In genomic region chr19:38371081-38371480, GRCh38 we compare ENCODE assay signal across 26 cellular contexts. TPM values are rescaled to one million over a fixed set of nuclear protein-coding genes. Genes with fewer than 3 reads are reported as not detected.
DNase-seq lines count a peak whose midpoint lies in the region; ATAC-seq, FAIRE-seq and TF ChIP-seq lines count a peak whose summit lies in the region.
"Had no signal": no experiment of that assay in that cellular context is flagged by ENCODE, and none has a peak within 500 bp of the region (broad histone marks: within the 10 kb centered on the region; RNA-seq: fewer than 3 reads in every experiment).

No MANE protein-coding gene starts in this region.

- POLR2A ChIA-PET in MCF 10A (lab: Yijun Ruan, JAX) (interaction anchor here (0.6 kb wide), 1 partner anchor 1033 kb away, joined by 3 read pairs; no protein-coding TSS in a partner anchor), K562 (lab: Yijun Ruan, JAX) (interaction anchor here (0.6 kb wide), 2 partner anchors 38 to 40 kb away, joined by 3 read pairs; no protein-coding TSS in a partner anchor)

- H3K9me1 ChIP-seq in K562 (ENCODE audit: control insufficient read depth, insufficient read depth, low read length) = no peaks in the 10 kb centered on the region

- TF ChIP-seq CTCF in MCF 10A (IDR thresholded peaks at IDR 0.05; ENCODE audit: unreplicated experiment) (no peak), mammary epithelial cell (conservative IDR thresholded peaks at IDR 0.05 in 1 of 2, IDR thresholded peaks at IDR 0.05 in 1 of 2; ENCODE audit: extremely low read depth in 1 of 2, insufficient read depth in 1 of 2, low read depth in 1 of 2, low read length in 2 of 2) (no peak), K562 (IDR thresholded peaks at IDR 0.05 in 2 of 3, conservative IDR thresholded peaks at IDR 0.05 in 1 of 3; ENCODE audit: insufficient read depth in 2 of 3, low read depth in 1 of 3, low read length in 3 of 3) (no peak), osteoblast (IDR thresholded peaks at IDR 0.05; ENCODE audit: extremely low read depth, low read depth, low read length) (no peak), testis (IDR thresholded peaks at IDR 0.05) (no peak)

- FAIRE-seq in K562 (lab: Jason Lieb, UNC) = no peak
- FAIRE-seq: A204.1, D721Med, GM12891, GM18507, H54 had no signal

- H3K4me3 ChIP-seq in mammary epithelial cell (replicated peaks in 1 of 3; ENCODE audit: insufficient read depth in 1 of 3, low read depth in 2 of 3, low read length in 3 of 3) = no peak overlapping the region
- no peak overlapping the region for H3K4me3 ChIP-seq in K562
- H3K4me3 ChIP-seq in osteoblast (ENCODE audit: insufficient read depth, low read length) = no peak overlapping the region
- no peak overlapping the region for H3K4me3 ChIP-seq in testis
- H3K4me3 ChIP-seq: BLaER1 treated with 17β-estradiol and CSF1 and Interleukin-3, amounts not matched to agents 10 nM and 100 nM; HAP-1 had no signal

- in situ Hi-C loops in mammary epithelial cell (cut with MboI; ENCODE audit: low sequenced_read_pairs in 2 of 2) (no loop called here), K562 (cut with MboI) (no loop called here)

- H3K4me2 ChIP-seq in mammary epithelial cell (ENCODE audit: insufficient read depth, low read depth, low read length) (no peak overlapping the region), K562 (ENCODE audit: insufficient read depth, low read length) (no peak overlapping the region), osteoblast (ENCODE audit: insufficient read depth, low read length) (no peak overlapping the region)
- H3K4me2 ChIP-seq: BLaER1 treated with 17β-estradiol and CSF1 and Interleukin-3, amounts not matched to agents 10 nM and 100 nM had no signal

- peak; percentile 39 for DNase-seq in MCF 10A (ENCODE audit: unreplicated experiment)
- DNase-seq in mammary epithelial cell = no peak
- DNase-seq in K562 (ENCODE audit: extremely low read depth in 1 of 4, low spot score in 3 of 4) = no peak
- peak; percentile 48 for DNase-seq in osteoblast (ENCODE audit: insufficient read length, low spot score, missing footprints)
- no peak for DNase-seq in GDM1 (lab: John Stamatoyannopoulos, UW)
- no peak for DNase-seq in activated T-cell treated with anti-CD3 and anti-CD28 coated beads for 4 hours
- DNase-seq in testis = no peak
- DNase-seq: ACHN; AML-193; BE2C; CD4-positive, alpha-beta T cell; CD8-positive, alpha-beta memory T cell; DMS 273 treated with DMSO at 0.1 percent for 48 hours; DMS79; EL; GF-D8; GOT3 had no signal

- TF ChIP-seq POLR2A in K562 (conservative IDR thresholded peaks at IDR 0.05) (no peak), testis (IDR thresholded peaks at IDR 0.05) (no peak)

- H2AFZ ChIP-seq in mammary epithelial cell (ENCODE audit: low read depth, low read length) (no peak overlapping the region), K562 (ENCODE audit: low read depth, low read length) (peak overlapping the region; percentile 80; the same call in 1 of the 2 replicates), osteoblast (ENCODE audit: low read length) (no peak overlapping the region)

- dilution Hi-C loops in mammary epithelial cell (cut with HindIII; ENCODE audit: low sequenced_read_pairs) = no loop called here

- peaks cover 7% of the 10 kb centered on the region for H3K36me3 Mint-ChIP-seq in MCF 10A (ENCODE audit: insufficient read depth, unreplicated experiment)

- intact Hi-C loops in MCF 10A (cut with micrococcal nuclease) (no loop called here), mammary epithelial cell (cut with micrococcal nuclease) (no loop called here), K562 (cut with micrococcal nuclease) (no loop called here), testis (cut with DNase I; ENCODE audit: low total_unique reads) (no loop called here)

- H3K9me3 ChIP-seq in mammary epithelial cell (replicated peaks; ENCODE audit: insufficient read depth, low read length) (no peaks in the 10 kb centered on the region), K562 (replicated peaks; ENCODE audit: control insufficient read depth, insufficient read depth, low read depth, low read length) (no peaks in the 10 kb centered on the region; the same call in 1 of the 2 replicates), osteoblast (ENCODE audit: low read depth, low read length) (no peaks in the 10 kb centered on the region), testis (no peaks in the 10 kb centered on the region)
- H3K9me3 ChIP-seq: BE2C; BLaER1 treated with 17β-estradiol and CSF1 and Interleukin-3, amounts not matched to agents 10 nM and 100 nM; HAP-1 had no signal

- no peaks in the 10 kb centered on the region for H3K27me3 Mint-ChIP-seq in MCF 10A (ENCODE audit: insufficient read depth, unreplicated experiment)

- H3K9ac ChIP-seq in mammary epithelial cell (ENCODE audit: insufficient read depth, low read length) = no peak overlapping the region
- H3K9ac ChIP-seq in K562 (ENCODE audit: insufficient read depth in 1 of 2, low read depth in 2 of 2, low read length in 2 of 2) = no peak overlapping the region
- H3K9ac ChIP-seq: BLaER1 treated with 17β-estradiol and CSF1 and Interleukin-3, amounts not matched to agents 10 nM and 100 nM had no signal

- CTCF ChIA-PET in MCF 10A (lab: Yijun Ruan, JAX) = interaction anchor here (0.5 to 0.6 kb wide), 4 partner anchors 107 to 474 kb away, joined by 3 to 5 read pairs (median 3); partner anchors contain the start of gene SPINT2
- CTCF ChIA-PET in mammary epithelial cell (lab: Charles Lee; ENCODE audit: low non-redundant PET) = no interaction called here
- CTCF ChIA-PET in K562 (lab: Yijun Ruan, JAX; ENCODE audit: low intra/inter-chr PET ratio) = no interaction called here

- H3K36me3 ChIP-seq in mammary epithelial cell (ENCODE audit: insufficient read depth, low read length) = no peaks in the 10 kb centered on the region
- H3K36me3 ChIP-seq in K562 (ENCODE audit: control insufficient read depth, insufficient read depth, low read length) = peaks cover 5% of the 10 kb centered on the region; the same call in 2 of the 3 replicates
- H3K36me3 ChIP-seq in osteoblast (ENCODE audit: insufficient read depth, low read length) = no peaks in the 10 kb centered on the region
- no peaks in the 10 kb centered on the region for H3K36me3 ChIP-seq in testis (ENCODE audit: low read depth, missing control alignments)

- H3K79me2 ChIP-seq in mammary epithelial cell (ENCODE audit: insufficient read depth, low read length) (peaks cover 15% of the 10 kb centered on the region), K562 (ENCODE audit: control insufficient read depth, insufficient read depth, low read length) (peaks cover 16% of the 10 kb centered on the region), osteoblast (ENCODE audit: insufficient read depth, low read length) (peaks cover 14% of the 10 kb centered on the region)

- H3K27ac ChIP-seq in mammary epithelial cell (ENCODE audit: insufficient read depth, low read depth, low read length) (no peak overlapping the region), K562 (ENCODE audit: extremely low read depth, low read depth, low read length) (no peak overlapping the region), osteoblast (ENCODE audit: low read depth, low read length) (no peak overlapping the region), testis (no peak overlapping the region)
- H3K27ac ChIP-seq: 22Rv1; BLaER1 treated with 17β-estradiol and CSF1 and Interleukin-3, amounts not matched to agents 10 nM and 100 nM had no signal

- H4K20me1 ChIP-seq in mammary epithelial cell (ENCODE audit: insufficient read depth, low read length) (no peaks in the 10 kb centered on the region), K562 (replicated peaks; ENCODE audit: control insufficient read depth, insufficient read depth, low read length) (peaks cover 9% of the 10 kb centered on the region; the same call in 1 of the 2 replicates), osteoblast (ENCODE audit: insufficient read depth, low read length) (peaks cover 10% of the 10 kb centered on the region)

- ATAC-seq in K562 = no peak

- no peaks in the 10 kb centered on the region for H3K9me3 Mint-ChIP-seq in MCF 10A (ENCODE audit: unreplicated experiment)
- H3K9me3 Mint-ChIP-seq: CD4-positive, alpha-beta T cell; CD8-positive, alpha-beta memory T cell had no signal

- no peak for TF ChIP-seq EP300 in K562 (IDR thresholded peaks at IDR 0.05; ENCODE audit: low read length)

- H3K4me1 ChIP-seq in mammary epithelial cell (ENCODE audit: insufficient read depth, low read length) (peaks cover 7% of the 10 kb centered on the region), K562 (replicated peaks in 1 of 2; ENCODE audit: control insufficient read depth in 2 of 2, insufficient read depth in 2 of 2, low read length in 2 of 2) (peaks cover 10 to 14% of the 10 kb centered on the region in 2 experiments; a peak in 4 of 5 replicates), osteoblast (ENCODE audit: insufficient read depth, low read length) (peaks cover 7% of the 10 kb centered on the region), testis (peaks cover 10% of the 10 kb centered on the region)
- H3K4me1 ChIP-seq: BE2C had no signal

- BruUV-seq in MCF 10A (replicated peaks; lab: Mats Ljungman, UMichigan) (no TSS peak), mammary epithelial cell (replicated peaks; lab: Mats Ljungman, UMichigan) (no TSS peak), K562 (replicated peaks; lab: Mats Ljungman, UMichigan) (no TSS peak)

- H3K27ac Mint-ChIP-seq in MCF 10A (ENCODE audit: low read depth, unreplicated experiment) = no peak overlapping the region
- H3K27ac Mint-ChIP-seq: CD14-positive monocyte had no signal

- H3K27me3 ChIP-seq in mammary epithelial cell (ENCODE audit: insufficient read depth, low read length) = no peaks in the 10 kb centered on the region
- no peaks in the 10 kb centered on the region for H3K27me3 ChIP-seq in K562 (ENCODE audit: control insufficient read depth in 2 of 2, insufficient read depth in 2 of 2, low read length in 2 of 2)
- H3K27me3 ChIP-seq in osteoblast (ENCODE audit: insufficient read depth, low read length) = peaks cover 3% of the 10 kb centered on the region
- no peaks in the 10 kb centered on the region for H3K27me3 ChIP-seq in testis
- H3K27me3 ChIP-seq: BE2C; BLaER1 treated with 17β-estradiol and CSF1 and Interleukin-3, amounts not matched to agents 10 nM and 100 nM had no signal

- H3K4me3 Mint-ChIP-seq in MCF 10A (ENCODE audit: unreplicated experiment) = no peak overlapping the region
- H3K4me3 Mint-ChIP-seq: CD14-positive monocyte had no signal

- H3K4me1 Mint-ChIP-seq in MCF 10A (ENCODE audit: insufficient read depth, unreplicated experiment) = peaks cover 11% of the 10 kb centered on the region

- TF ChIP-seq RAD21 in K562 (CRISPR knock-in tag; conservative IDR thresholded peaks at IDR 0.05 in 1 of 2, IDR thresholded peaks at IDR 0.05 in 1 of 2) = no peak

- 82% methylated on average over 6 of the region's 6 CpGs for WGBS in mammary epithelial cell (ENCODE audit: low coverage, missing lambda C conversion rate)
- WGBS in K562 (ENCODE audit: insufficient coverage, low coverage, missing lambda C conversion rate) = 74% methylated on average over 6 of the region's 6 CpGs
- 78 to 81% methylated on average over 6 of the region's 6 CpGs for WGBS in testis, 2 donors

RNA-seq across cellular contexts. Expression of gene PSMD8, which starts 3.3 kb away (rescaled TPM):
- total RNA-seq in MCF 10A (2022) (289 and 311 TPM in 2 replicates), mammary epithelial cell (100 to 1,000 TPM; 247 to 401 TPM), K562 (2014; rRNA removed) (379 and 498 TPM in 2 replicates), K562 (2014; rRNA removed; fragmentation: Illumina TruSeq; extraction: Trizol) (222 and 257 TPM in 2 replicates), K562 (2015; rRNA removed; fragmentation: Illumina TruSeq; extraction: Trizol) (315 and 317 TPM in 2 replicates), K562 (2021) (304 and 317 TPM in 2 replicates), osteoblast (285 and 299 TPM in 2 replicates), testis (100 to 1,000 TPM; 244 to 265 TPM)
- polyA plus RNA-seq in mammary epithelial cell (458 TPM), K562 (2011; rRNA removed) (561 and 583 TPM in 2 replicates), K562 (2014; fragmentation: Illumina TruSeq; extraction: Trizol) (377 and 397 TPM in 2 replicates), K562 (2014; fragmentation: Nextera tagmentation; extraction: Ambion mirVana) (100 to 1,000 TPM; 130 to 244 TPM), K562 (2014; rRNA removed) (372 and 502 TPM in 2 replicates), testis (ENCODE audit: insufficient read depth, low read depth, low replicate concordance) (373 TPM)
- polyA minus RNA-seq in mammary epithelial cell = 202 TPM
- 76.7 and 164 TPM in 2 replicates for total RNA-seq in K562 (2011; cell fraction: chromatin; rRNA removed; ENCODE audit: low replicate concordance)
- total RNA-seq in K562 (2011; cell fraction: nucleolus; rRNA removed) = 169 and 187 TPM in 2 replicates
- 126 and 134 TPM in 2 replicates for total RNA-seq in K562 (2011; cell fraction: nucleoplasm; rRNA removed)
- 760 and 1,382 TPM in 2 replicates for polyA plus RNA-seq in K562 (2011; cell fraction: cytosol; rRNA removed)
- polyA plus RNA-seq in K562 (2011; cell fraction: nucleus; rRNA removed) = 215 and 238 TPM in 2 replicates
- 347 and 565 TPM in 2 replicates for polyA plus RNA-seq in K562 (2012)
- 222 and 326 TPM in 2 replicates for polyA minus RNA-seq in K562 (2011; rRNA and poly(A)+ RNA removed)
- 135 and 197 TPM in 2 replicates for polyA minus RNA-seq in K562 (2011; cell fraction: cytosol; rRNA and poly(A)+ RNA removed)
- polyA minus RNA-seq in K562 (2011; cell fraction: nucleus; rRNA and poly(A)+ RNA removed) = 64.9 and 72.1 TPM in 2 replicates

RNA-seq across cellular contexts. Expression of gene GGN, which starts 16.8 kb away (rescaled TPM):
- total RNA-seq in MCF 10A (2022) = 0.27 and 1.4 TPM in 2 replicates
- under 1 TPM; 0.17 to 0.68 TPM for total RNA-seq in mammary epithelial cell
- polyA plus RNA-seq in mammary epithelial cell = not detected
- polyA minus RNA-seq in mammary epithelial cell = not detected
- total RNA-seq in K562 (2011; cell fraction: chromatin; rRNA removed; ENCODE audit: low replicate concordance) = 0.12 TPM in 1 of 2 replicates, not detected in the other
- total RNA-seq in K562 (2011; cell fraction: nucleolus; rRNA removed) = 0.50 TPM in 1 of 2 replicates, not detected in the other
- 0.15 TPM in 1 of 2 replicates, not detected in the other for total RNA-seq in K562 (2011; cell fraction: nucleoplasm; rRNA removed)
- total RNA-seq in K562 (2014; rRNA removed) = not detected in 2 replicates
- total RNA-seq in K562 (2014; rRNA removed; fragmentation: Illumina TruSeq; extraction: Trizol) = not detected in 2 replicates
- not detected in 2 replicates for total RNA-seq in K562 (2015; rRNA removed; fragmentation: Illumina TruSeq; extraction: Trizol)
- total RNA-seq in K562 (2021) = 0.25 and 0.33 TPM in 2 replicates
- polyA plus RNA-seq in K562 (2011; rRNA removed) = 0.12 TPM in 1 of 2 replicates, not detected in the other
- polyA plus RNA-seq in K562 (2011; cell fraction: cytosol; rRNA removed) = 0.03 and 0.04 TPM in 2 replicates
- 0.46 and 0.63 TPM in 2 replicates for polyA plus RNA-seq in K562 (2011; cell fraction: nucleus; rRNA removed)
- polyA plus RNA-seq in K562 (2012) = 0.52 and 0.94 TPM in 2 replicates
- polyA plus RNA-seq in K562 (2014; fragmentation: Illumina TruSeq; extraction: Trizol) = not detected in 2 replicates
- not detected for polyA plus RNA-seq in K562 (2014; fragmentation: Nextera tagmentation; extraction: Ambion mirVana)
- polyA plus RNA-seq in K562 (2014; rRNA removed) = 0.15 and 0.16 TPM in 2 replicates
- not detected in 2 replicates for polyA minus RNA-seq in K562 (2011; rRNA and poly(A)+ RNA removed)
- not detected in 2 replicates for polyA minus RNA-seq in K562 (2011; cell fraction: cytosol; rRNA and poly(A)+ RNA removed)
- polyA minus RNA-seq in K562 (2011; cell fraction: nucleus; rRNA and poly(A)+ RNA removed) = 0.54 TPM in 1 of 2 replicates, not detected in the other
- total RNA-seq in osteoblast = 0.29 and 0.36 TPM in 2 replicates
- 10 to 100 TPM; 43.7 to 80.2 TPM for total RNA-seq in testis
- 196 TPM for polyA plus RNA-seq in testis (ENCODE audit: insufficient read depth, low read depth, low replicate concordance)
- polyA plus RNA-seq: CD8-positive, alpha-beta memory T cell had no signal

RNA-seq across cellular contexts. Expression of gene SPRED3, which starts 17.4 kb away (rescaled TPM):
- total RNA-seq in MCF 10A (2022) (5.6 and 9.0 TPM in 2 replicates), mammary epithelial cell (1 to 10 TPM in 1 of 2 donors, under 1 TPM in 1; 0.83 to 6.1 TPM), K562 (2014; rRNA removed) (0.05 and 0.41 TPM in 2 replicates), K562 (2014; rRNA removed; fragmentation: Illumina TruSeq; extraction: Trizol) (0.32 and 0.36 TPM in 2 replicates), K562 (2015; rRNA removed; fragmentation: Illumina TruSeq; extraction: Trizol) (0.15 and 0.25 TPM in 2 replicates), K562 (2021) (0.81 and 0.95 TPM in 2 replicates), osteoblast (1.8 and 2.2 TPM in 2 replicates), testis (1 to 10 TPM; 2.2 to 2.6 TPM)
- polyA plus RNA-seq in mammary epithelial cell (0.43 TPM), K562 (2011; rRNA removed) (0.47 and 0.62 TPM in 2 replicates), K562 (2014; fragmentation: Illumina TruSeq; extraction: Trizol) (0.30 and 0.89 TPM in 2 replicates), K562 (2014; fragmentation: Nextera tagmentation; extraction: Ambion mirVana) (under 1 TPM; 0.21 to 0.25 TPM), K562 (2014; rRNA removed) (0.63 and 1.3 TPM in 2 replicates), testis (ENCODE audit: insufficient read depth, low read depth, low replicate concordance) (1.7 TPM)
- 0.36 TPM for polyA minus RNA-seq in mammary epithelial cell
- 7.2 and 10.1 TPM in 2 replicates for total RNA-seq in K562 (2011; cell fraction: chromatin; rRNA removed; ENCODE audit: low replicate concordance)
- total RNA-seq in K562 (2011; cell fraction: nucleolus; rRNA removed) = 3.6 and 6.3 TPM in 2 replicates
- 4.3 and 11.0 TPM in 2 replicates for total RNA-seq in K562 (2011; cell fraction: nucleoplasm; rRNA removed)
- 0.57 and 0.58 TPM in 2 replicates for polyA plus RNA-seq in K562 (2011; cell fraction: cytosol; rRNA removed)
- 3.0 and 4.3 TPM in 2 replicates for polyA plus RNA-seq in K562 (2011; cell fraction: nucleus; rRNA removed)
- 0.70 and 3.0 TPM in 2 replicates for polyA plus RNA-seq in K562 (2012)
- 0.03 and 0.39 TPM in 2 replicates for polyA minus RNA-seq in K562 (2011; rRNA and poly(A)+ RNA removed)
- polyA minus RNA-seq in K562 (2011; cell fraction: cytosol; rRNA and poly(A)+ RNA removed) = not detected in 2 replicates
- 0.89 and 1.3 TPM in 2 replicates for polyA minus RNA-seq in K562 (2011; cell fraction: nucleus; rRNA and poly(A)+ RNA removed)
- polyA plus RNA-seq: CD14-positive monocyte; CD8-positive, alpha-beta memory T cell had no signal

RNA-seq across cellular contexts. Expression of gene FAM98C, which starts 31.8 kb away (rescaled TPM):
- total RNA-seq in MCF 10A (2022) (18.8 and 19.9 TPM in 2 replicates), mammary epithelial cell (10 to 100 TPM; 10.5 to 14.9 TPM), K562 (2014; rRNA removed) (28.3 and 31.2 TPM in 2 replicates), K562 (2014; rRNA removed; fragmentation: Illumina TruSeq; extraction: Trizol) (6.8 and 7.2 TPM in 2 replicates), K562 (2015; rRNA removed; fragmentation: Illumina TruSeq; extraction: Trizol) (12.6 and 13.7 TPM in 2 replicates), K562 (2021) (26.0 and 26.7 TPM in 2 replicates), osteoblast (12.1 and 14.1 TPM in 2 replicates), testis (10 to 100 TPM; 13.0 to 14.1 TPM)
- polyA plus RNA-seq in mammary epithelial cell (9.2 TPM), K562 (2011; rRNA removed) (16.0 and 22.7 TPM in 2 replicates), K562 (2014; fragmentation: Illumina TruSeq; extraction: Trizol) (9.6 and 13.1 TPM in 2 replicates), K562 (2014; fragmentation: Nextera tagmentation; extraction: Ambion mirVana) (1 to 10 TPM; 1.7 to 4.3 TPM), K562 (2014; rRNA removed) (40.8 and 43.8 TPM in 2 replicates), testis (ENCODE audit: insufficient read depth, low read depth, low replicate concordance) (17.7 TPM)
- polyA minus RNA-seq in mammary epithelial cell = 19.3 TPM
- 20.3 and 72.0 TPM in 2 replicates for total RNA-seq in K562 (2011; cell fraction: chromatin; rRNA removed; ENCODE audit: low replicate concordance)
- total RNA-seq in K562 (2011; cell fraction: nucleolus; rRNA removed) = 76.2 and 91.1 TPM in 2 replicates
- 41.2 and 45.5 TPM in 2 replicates for total RNA-seq in K562 (2011; cell fraction: nucleoplasm; rRNA removed)
- polyA plus RNA-seq in K562 (2011; cell fraction: cytosol; rRNA removed) = 25.2 and 53.5 TPM in 2 replicates
- polyA plus RNA-seq in K562 (2011; cell fraction: nucleus; rRNA removed) = 72.4 and 115 TPM in 2 replicates
- polyA plus RNA-seq in K562 (2012) = 18.2 and 37.7 TPM in 2 replicates
- 3.4 and 5.0 TPM in 2 replicates for polyA minus RNA-seq in K562 (2011; rRNA and poly(A)+ RNA removed)
- polyA minus RNA-seq in K562 (2011; cell fraction: cytosol; rRNA and poly(A)+ RNA removed) = 17.2 and 20.5 TPM in 2 replicates
- 17.5 and 23.6 TPM in 2 replicates for polyA minus RNA-seq in K562 (2011; cell fraction: nucleus; rRNA and poly(A)+ RNA removed)

RNA-seq across cellular contexts. Expression of gene CATSPERG, which starts 35.5 kb away (rescaled TPM):
- total RNA-seq in MCF 10A (2022) (1.4 and 4.5 TPM in 2 replicates), mammary epithelial cell (1 to 10 TPM in 1 of 2 donors, under 1 TPM in 1; 0.83 to 2.8 TPM), K562 (2014; rRNA removed) (0.37 TPM in 1 of 2 replicates, not detected in the other), K562 (2014; rRNA removed; fragmentation: Illumina TruSeq; extraction: Trizol) (0.41 and 0.58 TPM in 2 replicates), K562 (2015; rRNA removed; fragmentation: Illumina TruSeq; extraction: Trizol) (0.72 and 0.76 TPM in 2 replicates), K562 (2021) (1.8 and 2.2 TPM in 2 replicates), osteoblast (1.2 and 2.2 TPM in 2 replicates), testis (10 to 100 TPM; 56.3 to 84.0 TPM)
- polyA plus RNA-seq in mammary epithelial cell (0.96 TPM), K562 (2011; rRNA removed) (0.56 and 1.0 TPM in 2 replicates), K562 (2014; fragmentation: Illumina TruSeq; extraction: Trizol) (0.15 and 0.30 TPM in 2 replicates), K562 (2014; fragmentation: Nextera tagmentation; extraction: Ambion mirVana) (under 1 TPM in 1 of 2 experiments, not detected in 1; 0.07 TPM), K562 (2014; rRNA removed) (0.97 and 1.1 TPM in 2 replicates), testis (ENCODE audit: insufficient read depth, low read depth, low replicate concordance) (141 TPM)
- not detected for polyA minus RNA-seq in mammary epithelial cell
- total RNA-seq in K562 (2011; cell fraction: chromatin; rRNA removed; ENCODE audit: low replicate concordance) = 13.9 and 31.7 TPM in 2 replicates
- 19.7 and 20.7 TPM in 2 replicates for total RNA-seq in K562 (2011; cell fraction: nucleolus; rRNA removed)
- total RNA-seq in K562 (2011; cell fraction: nucleoplasm; rRNA removed) = 21.0 and 26.9 TPM in 2 replicates
- 0.27 and 0.46 TPM in 2 replicates for polyA plus RNA-seq in K562 (2011; cell fraction: cytosol; rRNA removed)
- 3.2 and 3.3 TPM in 2 replicates for polyA plus RNA-seq in K562 (2011; cell fraction: nucleus; rRNA removed)
- 0.55 and 0.90 TPM in 2 replicates for polyA plus RNA-seq in K562 (2012)
- polyA minus RNA-seq in K562 (2011; rRNA and poly(A)+ RNA removed) = 1.3 and 1.6 TPM in 2 replicates
- polyA minus RNA-seq in K562 (2011; cell fraction: cytosol; rRNA and poly(A)+ RNA removed) = 0.95 and 1.5 TPM in 2 replicates
- 3.6 and 4.6 TPM in 2 replicates for polyA minus RNA-seq in K562 (2011; cell fraction: nucleus; rRNA and poly(A)+ RNA removed)

Comparison
In these comparisons a context has a peak if more than half of its experiments do, and no peak if none do; other contexts are left out.
1. DNase-seq: peak in MCF 10A (single experiment) and osteoblast (single experiment); none in mammary epithelial cell (single experiment), K562 (0 of 4), GDM1 (single experiment), activated T-cell treated with anti-CD3 and anti-CD28 coated beads for 4 hours (single experiment) and testis (single experiment).
2. RNA of gene GGN, which starts 16.8 kb away (total RNA-seq): 43.7 to 80.2 TPM in testis; 0.27 to 1.4 TPM in MCF 10A, 0.17 to 0.68 TPM in mammary epithelial cell, 0.29 to 0.36 TPM in osteoblast and 0.12 to 0.50 TPM in K562; every median in the first group is over 10 times any median in the second.